1 cellular context compared by ENCODE assay signal in genomic region chr16:87077750-87078127, GRCh38.
TF ChIP-seq lines count a peak whose summit lies in the region.

No MANE protein-coding gene starts in this region.

TF ChIP-seq in HepG2, 621 proteins besides CTCF, POLR2A, EP300 and RAD21 (continued from another document):
- no peak for TF ChIP-seq ZNF556 (CRISPR knock-in tag; IDR thresholded peaks at IDR 0.05; ENCODE audit: borderline replicate concordance)
